In genomic region chr6:124961468-124961783, GRCh38 we compare ENCODE assay signal across 8 cellular contexts. TPM values are rescaled to one million over a fixed set of nuclear protein-coding genes. Genes with fewer than 3 reads are reported as not detected.
A peak's percentile ranks its signal among the peaks of the same experiment; 100 is the strongest.
DNase-seq lines count a peak whose midpoint lies in the region; ATAC-seq and TF ChIP-seq lines count a peak whose summit lies in the region.

No MANE protein-coding gene starts in this region.

- H3K27ac ChIP-seq in GM23338 (ENCODE audit: low read depth), result no peak overlapping the region

- H3K9me3 Mint-ChIP-seq in GM23338, result no peaks in the 10 kb centered on the region
- H3K9me3 Mint-ChIP-seq in activated CD8-positive, alpha-beta T cell treated with anti-CD3 and anti-CD28 coated beads, Interleukin-2, amount 10 ng/mL, durations not matched to agents 7 days and 5 days (ENCODE audit: insufficient read depth), result no peaks in the 10 kb centered on the region
- peaks cover 12% of the 10 kb centered on the region for H3K9me3 Mint-ChIP-seq in glutamatergic neuron (ENCODE audit: unreplicated experiment)

- CTCF ChIA-PET in activated CD8-positive, alpha-beta T cell treated with anti-CD3 and anti-CD28 coated beads, Interleukin-2, amount 10 ng/mL, durations not matched to agents 7 days and 5 days (lab: Charles Lee), result no interaction called here
- CTCF ChIA-PET in GM10248 (lab: Yijun Ruan, JAX), result no interaction called here

- no peaks in the 10 kb centered on the region for H3F3A ChIP-seq in GM23338 (replicated peaks; ENCODE audit: low read depth)

- H3K9me2 ChIP-seq in GM23338 (ENCODE audit: insufficient read depth), result no peaks in the 10 kb centered on the region

- H3K27me3 Mint-ChIP-seq in GM23338 (ENCODE audit: insufficient read depth, low read depth, poor library complexity), result peaks cover 11% of the 10 kb centered on the region
- peaks cover 52% of the 10 kb centered on the region for H3K27me3 Mint-ChIP-seq in activated CD8-positive, alpha-beta T cell treated with anti-CD3 and anti-CD28 coated beads, Interleukin-2, amount 10 ng/mL, durations not matched to agents 7 days and 5 days (ENCODE audit: low read depth)
- H3K27me3 Mint-ChIP-seq in glutamatergic neuron (ENCODE audit: unreplicated experiment), result peaks cover 12% of the 10 kb centered on the region

- H3K4me3 ChIP-seq in GM23338, result peak overlapping the region; percentile 84
- H3K4me3 ChIP-seq in retinal pigment epithelial cell (ENCODE audit: low read length), result peak overlapping the region; percentile 91

- TF ChIP-seq CTCF in GM23338 (conservative IDR thresholded peaks at IDR 0.05; ENCODE audit: low read depth in 2 of 2) (no peak), glutamatergic neuron (IDR thresholded peaks at IDR 0.05; ENCODE audit: partially characterized antibody, unreplicated experiment) (no peak), retinal pigment epithelial cell (conservative IDR thresholded peaks at IDR 0.05; ENCODE audit: low read depth, low read length) (no peak), GM10248 (IDR thresholded peaks at IDR 0.05; ENCODE audit: control extremely low read depth, extremely low read depth, low read depth, missing control alignments) (no peak)

- peaks cover 19% of the 10 kb centered on the region; the same call in 1 of the 2 replicates for H3K79me2 ChIP-seq in GM23338 (replicated peaks; ENCODE audit: insufficient read depth)

- peaks cover 30% of the 10 kb centered on the region for H3K27me3 ChIP-seq in GM23338 (ENCODE audit: insufficient read depth)

- H3K36me3 Mint-ChIP-seq in GM23338 (ENCODE audit: low read depth) (no peaks in the 10 kb centered on the region; the same call in 2 of the 3 replicates), glutamatergic neuron (ENCODE audit: unreplicated experiment) (no peaks in the 10 kb centered on the region)
- no peaks in the 10 kb centered on the region for H3K36me3 Mint-ChIP-seq in activated CD8-positive, alpha-beta T cell treated with anti-CD3 and anti-CD28 coated beads, Interleukin-2, amount 10 ng/mL, durations not matched to agents 7 days and 5 days (ENCODE audit: low read depth)

- no peak overlapping the region for H3K27ac Mint-ChIP-seq in GM23338
- no peak overlapping the region for H3K27ac Mint-ChIP-seq in activated CD8-positive, alpha-beta T cell treated with anti-CD3 and anti-CD28 coated beads, Interleukin-2, amount 10 ng/mL, durations not matched to agents 7 days and 5 days
- H3K27ac Mint-ChIP-seq in glutamatergic neuron (ENCODE audit: unreplicated experiment), result peak overlapping the region; percentile 56

- H3K4me3 Mint-ChIP-seq in GM23338 (peak overlapping the region; percentile 86), glutamatergic neuron (ENCODE audit: unreplicated experiment) (peak overlapping the region; percentile 89)
- H3K4me3 Mint-ChIP-seq in activated CD8-positive, alpha-beta T cell treated with anti-CD3 and anti-CD28 coated beads, Interleukin-2, amount 10 ng/mL, durations not matched to agents 7 days and 5 days, result peak overlapping the region; percentile 62

- H3K4me1 Mint-ChIP-seq in GM23338, result peaks cover 26% of the 10 kb centered on the region
- peaks cover 12% of the 10 kb centered on the region for H3K4me1 Mint-ChIP-seq in activated CD8-positive, alpha-beta T cell treated with anti-CD3 and anti-CD28 coated beads, Interleukin-2, amount 10 ng/mL, durations not matched to agents 7 days and 5 days (ENCODE audit: low read depth)
- peaks cover 5% of the 10 kb centered on the region for H3K4me1 Mint-ChIP-seq in glutamatergic neuron (ENCODE audit: low read depth, unreplicated experiment)

- POLR2A ChIA-PET in activated CD8-positive, alpha-beta T cell treated with anti-CD3 and anti-CD28 coated beads, Interleukin-2, amount 10 ng/mL, durations not matched to agents 7 days and 5 days (lab: Charles Lee), result no interaction called here
- POLR2A ChIA-PET in GM10248 (lab: Yijun Ruan, JAX), result no interaction called here

- DNase-seq in GM23338 (ENCODE audit: low spot score), result no peak
- no peak for DNase-seq in activated CD8-positive, alpha-beta T cell treated with anti-CD3 and anti-CD28 coated beads, Interleukin-2, amount 10 ng/mL, durations not matched to agents 7 days and 5 days
- DNase-seq in glutamatergic neuron, result no peak
- no peak for DNase-seq in retinal pigment epithelial cell (ENCODE audit: low read depth)
- DNase-seq in GM10248 (ENCODE audit: extremely low spot score), result no peak
- DNase-seq in cerebellum (ENCODE audit: low spot score), result no peak

- no peaks in the 10 kb centered on the region for H3K36me3 ChIP-seq in GM23338 (ENCODE audit: insufficient read depth)

- peaks cover 11% of the 10 kb centered on the region for H3K4me1 ChIP-seq in GM23338 (ENCODE audit: insufficient read depth)

- no peaks in the 10 kb centered on the region for H4K20me1 ChIP-seq in GM23338 (replicated peaks; ENCODE audit: insufficient read depth)

- peak overlapping the region; percentile 87 for H3K4me2 ChIP-seq in GM23338

- H2AFZ ChIP-seq in GM23338, result peak overlapping the region; percentile 90; the same call in 1 of the 2 replicates

- ATAC-seq in GM23338 (no peak), GM21576 (IDR thresholded peaks at IDR 0.05; ENCODE audit: unreplicated experiment) (no peak), GM18870 (IDR thresholded peaks at IDR 0.05; ENCODE audit: unreplicated experiment) (no peak)
- ATAC-seq in activated CD8-positive, alpha-beta T cell treated with anti-CD3 and anti-CD28 coated beads, Interleukin-2, amount 10 ng/mL, durations not matched to agents 7 days and 5 days, result no peak

TF ChIP-seq in GM23338, 12 proteins besides CTCF, POLR2A, EP300 and RAD21 (continues in another document):
- TF ChIP-seq ZNF462 (CRISPR knock-in tag; IDR thresholded peaks at IDR 0.05), result no peak

RNA-seq across cellular contexts. Expression of gene RNF217, which starts 0.8 kb away (rescaled TPM):
- total RNA-seq in GM23338 (2014; rRNA removed; shearing (Covaris generic)), result 4.0 and 6.2 TPM in 2 replicates
- polyA plus RNA-seq in GM23338 (2016; fragmentation: Nextera tagmentation; extraction: Ambion mirVana), result 1.5 and 1.7 TPM in 2 replicates
- under 1 TPM in 1 of 2 experiments, not detected in 1; 0.52 TPM for total RNA-seq in activated CD8-positive, alpha-beta T cell treated with anti-CD3 and anti-CD28 coated beads, Interleukin-2, amount 10 ng/mL, durations not matched to agents 7 days and 5 days
- 5.9 TPM for total RNA-seq in glutamatergic neuron (ENCODE audit: unreplicated experiment)
- 23.7 TPM for total RNA-seq in cerebellum
